8 cellular contexts compared by ENCODE assay signal in genomic region chr1:203267912-203268311, GRCh38. TPM values are rescaled to one million over a fixed set of nuclear protein-coding genes. Genes with fewer than 3 reads are reported as not detected.
A peak's percentile ranks its signal among the peaks of the same experiment; 100 is the strongest.
DNase-seq lines count a peak whose midpoint lies in the region; ATAC-seq and TF ChIP-seq lines count a peak whose summit lies in the region.

No MANE protein-coding gene starts in this region.

- H3K79me2 ChIP-seq in KMS-11 (ENCODE audit: insufficient read depth, low read depth), result no peaks in the 10 kb centered on the region

- H3K4me1 Mint-ChIP-seq in naive thymus-derived CD4-positive, alpha-beta T cell, result peaks cover 12 to 29% (median 25%) of the 10 kb centered on the region in 7 donors

- POLR2A ChIA-PET in naive thymus-derived CD4-positive, alpha-beta T cell (lab: Charles Lee), result interaction anchor here (0.5 to 31.3 kb wide), 12 partner anchors 21 to 1085 kb away, joined by 3 to 1812 read pairs (median 6); partner anchors contain the start of gene BTG2

- peaks cover 0 to 9% (median 0%) of the 10 kb centered on the region in 5 donors for H3K27me3 Mint-ChIP-seq in naive thymus-derived CD4-positive, alpha-beta T cell

- H3K27me3 ChIP-seq in KMS-11 (ENCODE audit: insufficient read depth, low read depth), result no peaks in the 10 kb centered on the region
- H3K27me3 ChIP-seq in naive thymus-derived CD4-positive, alpha-beta T cell (ENCODE audit: control insufficient read depth in 2 of 2, insufficient read depth in 2 of 2, low read length in 2 of 2), result no peaks in the 10 kb centered on the region

- TF ChIP-seq CTCF in AG10803 (conservative IDR thresholded peaks at IDR 0.05; ENCODE audit: low read length) (no peak; the same call in 1 of the 2 replicates), KMS-11 (conservative IDR thresholded peaks at IDR 0.05; ENCODE audit: low read depth, low read length) (no peak), coronary artery (IDR thresholded peaks at IDR 0.05) (no peak)

- H3K36me3 Mint-ChIP-seq in naive thymus-derived CD4-positive, alpha-beta T cell, result no peaks in the 10 kb centered on the region

- peak overlapping the region; percentile 28; the same call in 1 of the 2 replicates for H3K9ac ChIP-seq in KMS-11

- peak overlapping the region; percentile 83 for H2AFZ ChIP-seq in KMS-11 (ENCODE audit: low read depth)

- no peaks in the 10 kb centered on the region for H3K9me3 Mint-ChIP-seq in naive thymus-derived CD4-positive, alpha-beta T cell

- peaks cover 53% of the 10 kb centered on the region for H3K4me1 ChIP-seq in KMS-11 (ENCODE audit: low read depth, poor library complexity, severe bottlenecking)
- peaks cover 10 to 29% of the 10 kb centered on the region in 2 donors for H3K4me1 ChIP-seq in naive thymus-derived CD4-positive, alpha-beta T cell (ENCODE audit: control insufficient read depth in 2 of 2, insufficient read depth in 2 of 2, low read length in 2 of 2)

- DNase-seq in AG10803 (ENCODE audit: low read depth) (no peak), coronary artery (ENCODE audit: low spot score) (no peak), AG20443 (ENCODE audit: low spot score) (no peak), NAMALWA (ENCODE audit: low spot score) (no peak), NCI-H526 (lab: John Stamatoyannopoulos, UW) (no peak), NCI-H1694 (lab: John Stamatoyannopoulos, UW) (no peak)
- DNase-seq in naive thymus-derived CD4-positive, alpha-beta T cell, result no peak

- H3K4me3 ChIP-seq in AG10803 (ENCODE audit: low read length) (peak overlapping the region; percentile 84), KMS-11 (IDR thresholded peaks at IDR 0.05; ENCODE audit: insufficient read depth, low read depth, low read length) (peak overlapping the region; percentile 97), coronary artery (peak overlapping the region; percentile 76)
- peak overlapping the region; percentile 82 for H3K4me3 ChIP-seq in naive thymus-derived CD4-positive, alpha-beta T cell (ENCODE audit: low read length)

- H3K27ac Mint-ChIP-seq in naive thymus-derived CD4-positive, alpha-beta T cell, result peak overlapping the region in 8 of 9 donors; percentile 80 to 95 (median 92)

- H3K27ac ChIP-seq in KMS-11 (no peak overlapping the region), coronary artery (peak overlapping the region; percentile 77 to 89)
- H3K27ac ChIP-seq in naive thymus-derived CD4-positive, alpha-beta T cell (ENCODE audit: low read depth, low read length), result peak overlapping the region; percentile 86

- H3K36me3 ChIP-seq in KMS-11 (ENCODE audit: insufficient read depth), result no peaks in the 10 kb centered on the region
- no peaks in the 10 kb centered on the region for H3K36me3 ChIP-seq in naive thymus-derived CD4-positive, alpha-beta T cell (ENCODE audit: control insufficient read depth in 2 of 3, insufficient read depth in 3 of 3, low read length in 3 of 3)

- intact Hi-C loops in naive thymus-derived CD4-positive, alpha-beta T cell (cut with micrococcal nuclease), result loop anchor here (1.0 to 5.0 kb wide), 11 partner anchors 72 to 1095 kb away; partner anchors contain the start of genes LAX1 (in 1 of the 2) and SNRPE (in 1 of the 2)

- H3K9me3 ChIP-seq in naive thymus-derived CD4-positive, alpha-beta T cell (ENCODE audit: control insufficient read depth in 2 of 3, low read length in 3 of 3), result no peaks in the 10 kb centered on the region

- no peaks in the 10 kb centered on the region for H4K20me1 ChIP-seq in KMS-11 (ENCODE audit: insufficient read depth)

- H3K4me3 Mint-ChIP-seq in naive thymus-derived CD4-positive, alpha-beta T cell, result peak overlapping the region; percentile 76 to 94 (median 90)

- CTCF ChIA-PET in naive thymus-derived CD4-positive, alpha-beta T cell (lab: Charles Lee), result interaction anchor here (0.5 to 15.6 kb wide), 38 partner anchors 9 to 435 kb away, joined by 3 to 480 read pairs (median 5); partner anchors contain the start of genes ATP2B4, BTG2, FMOD and OPTC

- ATAC-seq in naive thymus-derived CD4-positive, alpha-beta T cell, result no peak

- H3K4me2 ChIP-seq in KMS-11, result peak overlapping the region; percentile 30

RNA-seq across cellular contexts. Expression of gene BTG2, which starts 37.4 kb away (rescaled TPM):
- total RNA-seq in naive thymus-derived CD4-positive, alpha-beta T cell, result 100 to 1,000 TPM; 141 to 654 (median 241) TPM
- polyA plus RNA-seq in naive thymus-derived CD4-positive, alpha-beta T cell, result 100 to 1,000 TPM; 118 to 211 TPM

RNA-seq across cellular contexts. Expression of gene CHIT1, which starts 38.4 kb away (rescaled TPM):
- total RNA-seq in naive thymus-derived CD4-positive, alpha-beta T cell, result 1 to 10 TPM in 4 of 5 experiments, under 1 TPM in 1; 0.76 to 2.2 (median 1.1) TPM
- not detected for polyA plus RNA-seq in naive thymus-derived CD4-positive, alpha-beta T cell
